ENCODE assay signal across 2 cellular contexts in the genomic region with DNA sequence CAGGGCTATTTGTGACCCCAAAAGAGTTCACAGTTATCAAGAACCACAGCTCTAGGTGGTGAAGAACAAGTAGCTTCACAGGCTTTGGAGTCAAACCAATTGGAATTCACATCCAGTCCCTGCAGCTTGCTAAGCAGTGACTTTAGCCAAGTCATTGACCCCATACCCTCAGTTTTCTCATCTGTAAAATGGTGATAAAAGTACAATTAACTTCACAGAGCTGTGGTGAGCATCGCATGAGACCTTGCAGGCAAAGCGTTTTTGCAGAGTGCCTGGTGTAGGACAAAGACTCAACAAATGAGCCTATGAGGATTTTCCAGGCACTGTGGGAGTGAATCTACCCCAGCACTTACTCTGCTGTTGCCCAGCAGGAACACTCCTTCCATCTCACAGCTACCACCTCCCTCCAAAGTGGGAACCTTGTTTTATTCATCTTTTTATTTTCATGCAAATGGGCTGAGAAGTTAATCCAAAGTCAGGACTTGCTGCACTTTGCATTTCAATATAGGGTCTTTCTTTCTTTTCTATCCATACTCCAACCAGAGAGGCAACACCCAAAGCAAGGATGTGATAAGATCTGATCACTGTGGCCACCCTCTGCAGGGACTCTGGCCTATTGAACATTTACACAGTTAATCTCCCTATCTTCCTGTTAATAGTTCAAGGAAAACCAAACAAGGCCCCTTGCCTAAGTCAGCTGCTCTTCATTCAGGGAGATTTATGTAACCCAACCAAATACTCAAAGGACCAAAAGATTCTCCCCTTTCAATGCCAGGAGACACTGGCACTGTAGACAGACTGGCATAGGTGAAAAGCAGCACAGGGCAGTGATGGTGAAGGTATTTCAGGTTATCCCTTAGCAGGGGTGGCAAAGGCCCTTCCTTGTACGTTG.
TF ChIP-seq lines count a peak whose summit lies in the region.

No MANE protein-coding gene starts in this region.

TF ChIP-seq in GM23338, 12 proteins besides CTCF, POLR2A, EP300 and RAD21 (continued from another document):
- TF ChIP-seq, protein P1, sequence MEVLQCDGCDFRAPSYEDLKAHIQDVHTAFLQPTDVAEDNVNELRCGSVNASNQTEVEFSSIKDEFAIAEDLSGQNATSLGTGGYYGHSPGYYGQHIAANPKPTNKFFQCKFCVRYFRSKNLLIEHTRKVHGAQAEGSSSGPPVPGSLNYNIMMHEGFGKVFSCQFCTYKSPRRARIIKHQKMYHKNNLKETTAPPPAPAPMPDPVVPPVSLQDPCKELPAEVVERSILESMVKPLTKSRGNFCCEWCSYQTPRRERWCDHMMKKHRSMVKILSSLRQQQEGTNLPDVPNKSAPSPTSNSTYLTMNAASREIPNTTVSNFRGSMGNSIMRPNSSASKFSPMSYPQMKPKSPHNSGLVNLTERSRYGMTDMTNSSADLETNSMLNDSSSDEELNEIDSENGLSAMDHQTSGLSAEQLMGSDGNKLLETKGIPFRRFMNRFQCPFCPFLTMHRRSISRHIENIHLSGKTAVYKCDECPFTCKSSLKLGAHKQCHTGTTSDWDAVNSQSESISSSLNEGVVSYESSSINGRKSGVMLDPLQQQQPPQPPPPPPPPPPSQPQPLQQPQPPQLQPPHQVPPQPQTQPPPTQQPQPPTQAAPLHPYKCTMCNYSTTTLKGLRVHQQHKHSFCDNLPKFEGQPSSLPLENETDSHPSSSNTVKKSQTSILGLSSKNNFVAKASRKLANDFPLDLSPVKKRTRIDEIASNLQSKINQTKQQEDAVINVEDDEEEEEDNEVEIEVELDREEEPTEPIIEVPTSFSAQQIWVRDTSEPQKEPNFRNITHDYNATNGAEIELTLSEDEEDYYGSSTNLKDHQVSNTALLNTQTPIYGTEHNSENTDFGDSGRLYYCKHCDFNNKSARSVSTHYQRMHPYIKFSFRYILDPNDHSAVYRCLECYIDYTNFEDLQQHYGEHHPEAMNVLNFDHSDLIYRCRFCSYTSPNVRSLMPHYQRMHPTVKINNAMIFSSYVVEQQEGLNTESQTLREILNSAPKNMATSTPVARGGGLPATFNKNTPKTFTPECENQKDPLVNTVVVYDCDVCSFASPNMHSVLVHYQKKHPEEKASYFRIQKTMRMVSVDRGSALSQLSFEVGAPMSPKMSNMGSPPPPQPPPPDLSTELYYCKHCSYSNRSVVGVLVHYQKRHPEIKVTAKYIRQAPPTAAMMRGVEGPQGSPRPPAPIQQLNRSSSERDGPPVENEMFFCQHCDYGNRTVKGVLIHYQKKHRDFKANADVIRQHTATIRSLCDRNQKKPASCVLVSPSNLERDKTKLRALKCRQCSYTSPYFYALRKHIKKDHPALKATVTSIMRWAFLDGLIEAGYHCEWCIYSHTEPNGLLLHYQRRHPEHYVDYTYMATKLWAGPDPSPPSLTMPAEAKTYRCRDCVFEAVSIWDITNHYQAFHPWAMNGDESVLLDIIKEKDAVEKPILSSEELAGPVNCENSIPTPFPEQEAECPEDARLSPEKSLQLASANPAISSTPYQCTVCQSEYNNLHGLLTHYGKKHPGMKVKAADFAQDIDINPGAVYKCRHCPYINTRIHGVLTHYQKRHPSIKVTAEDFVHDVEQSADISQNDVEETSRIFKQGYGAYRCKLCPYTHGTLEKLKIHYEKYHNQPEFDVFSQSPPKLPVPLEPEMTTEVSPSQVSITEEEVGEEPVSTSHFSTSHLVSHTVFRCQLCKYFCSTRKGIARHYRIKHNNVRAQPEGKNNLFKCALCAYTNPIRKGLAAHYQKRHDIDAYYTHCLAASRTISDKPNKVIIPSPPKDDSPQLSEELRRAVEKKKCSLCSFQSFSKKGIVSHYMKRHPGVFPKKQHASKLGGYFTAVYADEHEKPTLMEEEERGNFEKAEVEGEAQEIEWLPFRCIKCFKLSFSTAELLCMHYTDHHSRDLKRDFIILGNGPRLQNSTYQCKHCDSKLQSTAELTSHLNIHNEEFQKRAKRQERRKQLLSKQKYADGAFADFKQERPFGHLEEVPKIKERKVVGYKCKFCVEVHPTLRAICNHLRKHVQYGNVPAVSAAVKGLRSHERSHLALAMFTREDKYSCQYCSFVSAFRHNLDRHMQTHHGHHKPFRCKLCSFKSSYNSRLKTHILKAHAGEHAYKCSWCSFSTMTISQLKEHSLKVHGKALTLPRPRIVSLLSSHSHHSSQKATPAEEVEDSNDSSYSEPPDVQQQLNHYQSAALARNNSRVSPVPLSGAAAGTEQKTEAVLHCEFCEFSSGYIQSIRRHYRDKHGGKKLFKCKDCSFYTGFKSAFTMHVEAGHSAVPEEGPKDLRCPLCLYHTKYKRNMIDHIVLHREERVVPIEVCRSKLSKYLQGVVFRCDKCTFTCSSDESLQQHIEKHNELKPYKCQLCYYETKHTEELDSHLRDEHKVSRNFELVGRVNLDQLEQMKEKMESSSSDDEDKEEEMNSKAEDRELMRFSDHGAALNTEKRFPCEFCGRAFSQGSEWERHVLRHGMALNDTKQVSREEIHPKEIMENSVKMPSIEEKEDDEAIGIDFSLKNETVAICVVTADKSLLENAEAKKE (CRISPR knock-in tag; IDR thresholded peaks at IDR 0.05): no peak
- TF ChIP-seq, protein P2, sequence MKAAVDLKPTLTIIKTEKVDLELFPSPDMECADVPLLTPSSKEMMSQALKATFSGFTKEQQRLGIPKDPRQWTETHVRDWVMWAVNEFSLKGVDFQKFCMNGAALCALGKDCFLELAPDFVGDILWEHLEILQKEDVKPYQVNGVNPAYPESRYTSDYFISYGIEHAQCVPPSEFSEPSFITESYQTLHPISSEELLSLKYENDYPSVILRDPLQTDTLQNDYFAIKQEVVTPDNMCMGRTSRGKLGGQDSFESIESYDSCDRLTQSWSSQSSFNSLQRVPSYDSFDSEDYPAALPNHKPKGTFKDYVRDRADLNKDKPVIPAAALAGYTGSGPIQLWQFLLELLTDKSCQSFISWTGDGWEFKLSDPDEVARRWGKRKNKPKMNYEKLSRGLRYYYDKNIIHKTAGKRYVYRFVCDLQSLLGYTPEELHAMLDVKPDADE (IDR thresholded peaks at IDR 0.05): no peak
- no peak for TF ChIP-seq ZNF331 (CRISPR knock-in tag; IDR thresholded peaks at IDR 0.05; ENCODE audit: low read depth)

TF ChIP-seq in WTC11, 78 proteins besides CTCF, POLR2A, EP300 and RAD21 (continued from another document and continues in another):
- TF ChIP-seq, protein P3, sequence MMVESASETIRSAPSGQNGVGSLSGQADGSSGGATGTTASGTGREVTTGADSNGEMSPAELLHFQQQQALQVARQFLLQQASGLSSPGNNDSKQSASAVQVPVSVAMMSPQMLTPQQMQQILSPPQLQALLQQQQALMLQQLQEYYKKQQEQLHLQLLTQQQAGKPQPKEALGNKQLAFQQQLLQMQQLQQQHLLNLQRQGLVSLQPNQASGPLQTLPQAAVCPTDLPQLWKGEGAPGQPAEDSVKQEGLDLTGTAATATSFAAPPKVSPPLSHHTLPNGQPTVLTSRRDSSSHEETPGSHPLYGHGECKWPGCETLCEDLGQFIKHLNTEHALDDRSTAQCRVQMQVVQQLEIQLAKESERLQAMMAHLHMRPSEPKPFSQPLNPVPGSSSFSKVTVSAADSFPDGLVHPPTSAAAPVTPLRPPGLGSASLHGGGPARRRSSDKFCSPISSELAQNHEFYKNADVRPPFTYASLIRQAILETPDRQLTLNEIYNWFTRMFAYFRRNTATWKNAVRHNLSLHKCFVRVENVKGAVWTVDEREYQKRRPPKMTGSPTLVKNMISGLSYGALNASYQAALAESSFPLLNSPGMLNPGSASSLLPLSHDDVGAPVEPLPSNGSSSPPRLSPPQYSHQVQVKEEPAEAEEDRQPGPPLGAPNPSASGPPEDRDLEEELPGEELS (CRISPR knock-in tag; IDR thresholded peaks at IDR 0.05): peak; percentile 70; the same call in 1 of the 2 replicates
- 0 out of 2 replicates have a peak, but pooled peaks have one; percentile 27 for TF ChIP-seq GABPB1 (CRISPR knock-in tag; IDR thresholded peaks at IDR 0.05)
- TF ChIP-seq FOXK1 (CRISPR knock-in tag; IDR thresholded peaks at IDR 0.05): 0 out of 2 replicates have a peak, but pooled peaks have one; percentile 51
- TF ChIP-seq EMX1 (CRISPR knock-in tag; IDR thresholded peaks at IDR 0.05): no peak
- TF ChIP-seq, protein P4, sequence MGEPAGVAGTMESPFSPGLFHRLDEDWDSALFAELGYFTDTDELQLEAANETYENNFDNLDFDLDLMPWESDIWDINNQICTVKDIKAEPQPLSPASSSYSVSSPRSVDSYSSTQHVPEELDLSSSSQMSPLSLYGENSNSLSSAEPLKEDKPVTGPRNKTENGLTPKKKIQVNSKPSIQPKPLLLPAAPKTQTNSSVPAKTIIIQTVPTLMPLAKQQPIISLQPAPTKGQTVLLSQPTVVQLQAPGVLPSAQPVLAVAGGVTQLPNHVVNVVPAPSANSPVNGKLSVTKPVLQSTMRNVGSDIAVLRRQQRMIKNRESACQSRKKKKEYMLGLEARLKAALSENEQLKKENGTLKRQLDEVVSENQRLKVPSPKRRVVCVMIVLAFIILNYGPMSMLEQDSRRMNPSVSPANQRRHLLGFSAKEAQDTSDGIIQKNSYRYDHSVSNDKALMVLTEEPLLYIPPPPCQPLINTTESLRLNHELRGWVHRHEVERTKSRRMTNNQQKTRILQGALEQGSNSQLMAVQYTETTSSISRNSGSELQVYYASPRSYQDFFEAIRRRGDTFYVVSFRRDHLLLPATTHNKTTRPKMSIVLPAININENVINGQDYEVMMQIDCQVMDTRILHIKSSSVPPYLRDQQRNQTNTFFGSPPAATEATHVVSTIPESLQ (CRISPR knock-in tag; IDR thresholded peaks at IDR 0.05): no peak
- TF ChIP-seq ZNF219 (CRISPR knock-in tag; IDR thresholded peaks at IDR 0.05; ENCODE audit: borderline replicate concordance): no peak
- TF ChIP-seq SOX15 (CRISPR knock-in tag; IDR thresholded peaks at IDR 0.05): no peak
- TF ChIP-seq MXD4 (CRISPR knock-in tag; IDR thresholded peaks at IDR 0.05; ENCODE audit: borderline replicate concordance): no peak
- peak; percentile 87 for TF ChIP-seq ZNF423 (CRISPR knock-in tag; IDR thresholded peaks at IDR 0.05)
- TF ChIP-seq ZNF138 (CRISPR knock-in tag; conservative IDR thresholded peaks at IDR 0.05): no peak
- TF ChIP-seq, protein P5, sequence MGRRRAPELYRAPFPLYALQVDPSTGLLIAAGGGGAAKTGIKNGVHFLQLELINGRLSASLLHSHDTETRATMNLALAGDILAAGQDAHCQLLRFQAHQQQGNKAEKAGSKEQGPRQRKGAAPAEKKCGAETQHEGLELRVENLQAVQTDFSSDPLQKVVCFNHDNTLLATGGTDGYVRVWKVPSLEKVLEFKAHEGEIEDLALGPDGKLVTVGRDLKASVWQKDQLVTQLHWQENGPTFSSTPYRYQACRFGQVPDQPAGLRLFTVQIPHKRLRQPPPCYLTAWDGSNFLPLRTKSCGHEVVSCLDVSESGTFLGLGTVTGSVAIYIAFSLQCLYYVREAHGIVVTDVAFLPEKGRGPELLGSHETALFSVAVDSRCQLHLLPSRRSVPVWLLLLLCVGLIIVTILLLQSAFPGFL (CRISPR knock-in tag; IDR thresholded peaks at IDR 0.05; ENCODE audit: borderline replicate concordance): no peak
- TF ChIP-seq, protein P6, sequence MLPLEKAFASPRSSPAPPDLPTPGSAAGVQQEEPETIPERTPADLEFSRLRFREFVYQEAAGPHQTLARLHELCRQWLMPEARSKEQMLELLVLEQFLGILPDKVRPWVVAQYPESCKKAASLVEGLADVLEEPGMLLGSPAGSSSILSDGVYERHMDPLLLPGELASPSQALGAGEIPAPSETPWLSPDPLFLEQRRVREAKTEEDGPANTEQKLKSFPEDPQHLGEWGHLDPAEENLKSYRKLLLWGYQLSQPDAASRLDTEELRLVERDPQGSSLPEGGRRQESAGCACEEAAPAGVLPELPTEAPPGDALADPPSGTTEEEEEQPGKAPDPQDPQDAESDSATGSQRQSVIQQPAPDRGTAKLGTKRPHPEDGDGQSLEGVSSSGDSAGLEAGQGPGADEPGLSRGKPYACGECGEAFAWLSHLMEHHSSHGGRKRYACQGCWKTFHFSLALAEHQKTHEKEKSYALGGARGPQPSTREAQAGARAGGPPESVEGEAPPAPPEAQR (CRISPR knock-in tag; IDR thresholded peaks at IDR 0.05): no peak
- TF ChIP-seq TP53 (CRISPR knock-in tag; IDR thresholded peaks at IDR 0.05): no peak
- TF ChIP-seq, protein P7, sequence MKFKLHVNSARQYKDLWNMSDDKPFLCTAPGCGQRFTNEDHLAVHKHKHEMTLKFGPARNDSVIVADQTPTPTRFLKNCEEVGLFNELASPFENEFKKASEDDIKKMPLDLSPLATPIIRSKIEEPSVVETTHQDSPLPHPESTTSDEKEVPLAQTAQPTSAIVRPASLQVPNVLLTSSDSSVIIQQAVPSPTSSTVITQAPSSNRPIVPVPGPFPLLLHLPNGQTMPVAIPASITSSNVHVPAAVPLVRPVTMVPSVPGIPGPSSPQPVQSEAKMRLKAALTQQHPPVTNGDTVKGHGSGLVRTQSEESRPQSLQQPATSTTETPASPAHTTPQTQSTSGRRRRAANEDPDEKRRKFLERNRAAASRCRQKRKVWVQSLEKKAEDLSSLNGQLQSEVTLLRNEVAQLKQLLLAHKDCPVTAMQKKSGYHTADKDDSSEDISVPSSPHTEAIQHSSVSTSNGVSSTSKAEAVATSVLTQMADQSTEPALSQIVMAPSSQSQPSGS (CRISPR knock-in tag; IDR thresholded peaks at IDR 0.05; ENCODE audit: borderline replicate concordance, low read depth): no peak
- TF ChIP-seq CREB1 (CRISPR knock-in tag; IDR thresholded peaks at IDR 0.05): no peak
- TF ChIP-seq, protein P8, sequence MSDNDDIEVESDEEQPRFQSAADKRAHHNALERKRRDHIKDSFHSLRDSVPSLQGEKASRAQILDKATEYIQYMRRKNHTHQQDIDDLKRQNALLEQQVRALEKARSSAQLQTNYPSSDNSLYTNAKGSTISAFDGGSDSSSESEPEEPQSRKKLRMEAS (CRISPR knock-in tag; IDR thresholded peaks at IDR 0.05): no peak
- peak; percentile 84 for TF ChIP-seq ETV6 (CRISPR knock-in tag; IDR thresholded peaks at IDR 0.05)
- TF ChIP-seq, protein P9, sequence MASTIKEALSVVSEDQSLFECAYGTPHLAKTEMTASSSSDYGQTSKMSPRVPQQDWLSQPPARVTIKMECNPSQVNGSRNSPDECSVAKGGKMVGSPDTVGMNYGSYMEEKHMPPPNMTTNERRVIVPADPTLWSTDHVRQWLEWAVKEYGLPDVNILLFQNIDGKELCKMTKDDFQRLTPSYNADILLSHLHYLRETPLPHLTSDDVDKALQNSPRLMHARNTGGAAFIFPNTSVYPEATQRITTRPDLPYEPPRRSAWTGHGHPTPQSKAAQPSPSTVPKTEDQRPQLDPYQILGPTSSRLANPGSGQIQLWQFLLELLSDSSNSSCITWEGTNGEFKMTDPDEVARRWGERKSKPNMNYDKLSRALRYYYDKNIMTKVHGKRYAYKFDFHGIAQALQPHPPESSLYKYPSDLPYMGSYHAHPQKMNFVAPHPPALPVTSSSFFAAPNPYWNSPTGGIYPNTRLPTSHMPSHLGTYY (CRISPR knock-in tag; IDR thresholded peaks at IDR 0.05): no peak
- peak; percentile 60; the same call in 1 of the 2 replicates for TF ChIP-seq GTF2I (CRISPR knock-in tag; conservative IDR thresholded peaks at IDR 0.05)
- peak; percentile 51; the same call in 1 of the 2 replicates for TF ChIP-seq SP1 (CRISPR knock-in tag; conservative IDR thresholded peaks at IDR 0.05)
- TF ChIP-seq PRRX2 (CRISPR knock-in tag; IDR thresholded peaks at IDR 0.05): no peak
- TF ChIP-seq NFE2L1 (CRISPR knock-in tag; IDR thresholded peaks at IDR 0.05): no peak
- TF ChIP-seq OVOL2 (CRISPR knock-in tag; IDR thresholded peaks at IDR 0.05; ENCODE audit: borderline replicate concordance): no peak
- TF ChIP-seq ZNF263 (CRISPR knock-in tag; IDR thresholded peaks at IDR 0.05; ENCODE audit: low read depth): no peak
- TF ChIP-seq, protein P10, sequence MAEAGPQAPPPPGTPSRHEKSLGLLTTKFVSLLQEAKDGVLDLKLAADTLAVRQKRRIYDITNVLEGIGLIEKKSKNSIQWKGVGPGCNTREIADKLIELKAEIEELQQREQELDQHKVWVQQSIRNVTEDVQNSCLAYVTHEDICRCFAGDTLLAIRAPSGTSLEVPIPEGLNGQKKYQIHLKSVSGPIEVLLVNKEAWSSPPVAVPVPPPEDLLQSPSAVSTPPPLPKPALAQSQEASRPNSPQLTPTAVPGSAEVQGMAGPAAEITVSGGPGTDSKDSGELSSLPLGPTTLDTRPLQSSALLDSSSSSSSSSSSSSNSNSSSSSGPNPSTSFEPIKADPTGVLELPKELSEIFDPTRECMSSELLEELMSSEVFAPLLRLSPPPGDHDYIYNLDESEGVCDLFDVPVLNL (CRISPR knock-in tag; IDR thresholded peaks at IDR 0.05; ENCODE audit: borderline replicate concordance, low read depth): no peak
- TF ChIP-seq ZNF121 (CRISPR knock-in tag; IDR thresholded peaks at IDR 0.05): no peak
- TF ChIP-seq ZNF671 (CRISPR knock-in tag; IDR thresholded peaks at IDR 0.05): no peak
